In the genomic region with DNA sequence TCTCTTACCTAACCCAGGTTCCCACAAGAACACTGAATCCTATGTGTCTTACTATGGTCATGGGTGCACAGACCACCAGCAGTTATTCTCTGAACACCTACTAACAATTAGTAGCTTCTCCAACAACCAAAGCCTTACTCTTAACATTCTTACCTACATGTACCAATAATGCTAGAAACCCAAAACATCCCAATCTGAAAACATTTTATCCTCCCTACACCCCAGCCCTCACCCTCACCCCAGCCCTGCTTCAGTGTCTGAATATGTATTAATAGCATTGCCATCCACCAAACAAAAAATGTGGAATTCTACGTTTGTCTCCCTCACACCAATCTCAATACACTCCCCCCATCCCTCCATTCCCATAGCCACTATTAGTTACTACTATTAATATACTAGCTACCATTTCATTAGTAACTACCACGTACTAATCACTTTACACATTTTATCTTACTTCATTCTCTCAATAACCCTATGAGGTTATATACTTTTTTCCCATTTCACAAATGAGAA, we compare ENCODE assay signal across 11 cellular contexts. TPM values are rescaled to one million over a fixed set of nuclear protein-coding genes. Genes with fewer than 3 reads are reported as not detected.
DNase-seq lines count a peak whose midpoint lies in the region; ATAC-seq and TF ChIP-seq lines count a peak whose summit lies in the region.
"Had no signal": no experiment of that assay in that cellular context is flagged by ENCODE, and none has a peak within 500 bp of the region (broad histone marks: within the 10 kb centered on the region; RNA-seq: fewer than 3 reads in every experiment).

No MANE protein-coding gene starts in this region.

- peaks cover 4% of the 10 kb centered on the region for H3K27me3 Mint-ChIP-seq in activated naive CD4-positive, alpha-beta T cell treated with anti-CD3 and anti-CD28 coated beads, Interleukin-2, amount 10 ng/mL, durations not matched to agents 7 days and 5 days
- H3K27me3 Mint-ChIP-seq in activated CD8-positive, alpha-beta T cell treated with anti-CD3 and anti-CD28 coated beads for 36 hours: no peaks in the 10 kb centered on the region
- H3K27me3 Mint-ChIP-seq in stimulated activated naive CD8-positive, alpha-beta T cell treated with anti-CD3 and anti-CD28 coated beads, Interleukin-15, amount 100 ng/mL, for 72 hours: no peaks in the 10 kb centered on the region

- H3K4me3 ChIP-seq in iPS-15b (ENCODE audit: low read depth, low read length) (peak overlapping the region; percentile 88), gastroesophageal sphincter (no peak overlapping the region)

- no peaks in the 10 kb centered on the region for H3K9me3 Mint-ChIP-seq in activated naive CD4-positive, alpha-beta T cell treated with anti-CD3 and anti-CD28 coated beads, Interleukin-2, amount 10 ng/mL, durations not matched to agents 7 days and 5 days
- no peaks in the 10 kb centered on the region for H3K9me3 Mint-ChIP-seq in activated CD8-positive, alpha-beta T cell treated with anti-CD3 and anti-CD28 coated beads for 36 hours
- no peaks in the 10 kb centered on the region for H3K9me3 Mint-ChIP-seq in stimulated activated naive CD8-positive, alpha-beta T cell treated with anti-CD3 and anti-CD28 coated beads, Interleukin-15, amount 100 ng/mL, for 72 hours

- no peak overlapping the region for H3K27ac ChIP-seq in gastroesophageal sphincter

- H3K36me3 ChIP-seq in iPS-15b (ENCODE audit: control insufficient read depth, insufficient read depth, low read length) (no peaks in the 10 kb centered on the region), gastroesophageal sphincter (peaks cover 0 to 7% of the 10 kb centered on the region in 2 donors)

- no peak for TF ChIP-seq POLR2A in gastroesophageal sphincter (IDR thresholded peaks at IDR 0.05)

- no peak for TF ChIP-seq EP300 in gastroesophageal sphincter (IDR thresholded peaks at IDR 0.05)

- peaks cover 76% of the 10 kb centered on the region for H3K4me1 Mint-ChIP-seq in activated naive CD4-positive, alpha-beta T cell treated with anti-CD3 and anti-CD28 coated beads, Interleukin-2, amount 10 ng/mL, durations not matched to agents 7 days and 5 days
- peaks cover 60% of the 10 kb centered on the region for H3K4me1 Mint-ChIP-seq in activated CD8-positive, alpha-beta T cell treated with anti-CD3 and anti-CD28 coated beads for 36 hours (ENCODE audit: low read depth)
- peaks cover 71% of the 10 kb centered on the region for H3K4me1 Mint-ChIP-seq in stimulated activated naive CD8-positive, alpha-beta T cell treated with anti-CD3 and anti-CD28 coated beads, Interleukin-15, amount 100 ng/mL, for 72 hours

- no peak for ATAC-seq in activated CD8-positive, alpha-beta T cell treated with anti-CD3 and anti-CD28 coated beads for 36 hours
- no peak for ATAC-seq in stimulated activated naive CD8-positive, alpha-beta T cell treated with anti-CD3 and anti-CD28 coated beads, Interleukin-15, amount 100 ng/mL, for 72 hours
- ATAC-seq in gastroesophageal sphincter: no peak

- no peak for TF ChIP-seq CTCF in activated CD8-positive, alpha-beta T cell treated with anti-CD3 and anti-CD28 coated beads for 36 hours (IDR thresholded peaks at IDR 0.05)
- TF ChIP-seq CTCF in gastroesophageal sphincter (IDR thresholded peaks at IDR 0.05): no peak

- peaks cover 40% of the 10 kb centered on the region for H3K36me3 Mint-ChIP-seq in activated naive CD4-positive, alpha-beta T cell treated with anti-CD3 and anti-CD28 coated beads, Interleukin-2, amount 10 ng/mL, durations not matched to agents 7 days and 5 days
- peaks cover 39% of the 10 kb centered on the region for H3K36me3 Mint-ChIP-seq in activated CD8-positive, alpha-beta T cell treated with anti-CD3 and anti-CD28 coated beads for 36 hours (ENCODE audit: low read depth)

- intact Hi-C loops in activated CD8-positive, alpha-beta T cell treated with anti-CD3 and anti-CD28 coated beads for 36 hours (cut with micrococcal nuclease): no loop called here

- H3K9me3 ChIP-seq in iPS-15b (ENCODE audit: control insufficient read depth, insufficient read depth, low read length) (no peaks in the 10 kb centered on the region), gastroesophageal sphincter (no peaks in the 10 kb centered on the region)

- no peak for DNase-seq in activated naive CD4-positive, alpha-beta T cell treated with anti-CD3 and anti-CD28 coated beads, Interleukin-2, amount 10 ng/mL, durations not matched to agents 7 days and 5 days
- no peak for DNase-seq in activated naive CD4-positive, alpha-beta T cell treated with anti-CD3 and anti-CD28 coated beads, Interleukin-2, amount 50 U/mL, for 16 hours
- no peak for DNase-seq in activated CD8-positive, alpha-beta T cell treated with anti-CD3 and anti-CD28 coated beads for 36 hours
- DNase-seq in stimulated activated naive CD8-positive, alpha-beta T cell treated with anti-CD3 and anti-CD28 coated beads, Interleukin-15, amount 100 ng/mL, for 72 hours: no peak
- DNase-seq in NCI-H526 treated with DMSO at 0.1 percent for 48 hours (lab: John Stamatoyannopoulos, UW) (no peak), NCI-H1694 treated with DMSO at 0.1 percent for 48 hours (lab: John Stamatoyannopoulos, UW) (no peak)
- DNase-seq: activated gamma-delta T cell treated with Interleukin-2 at 50 U/mL for 16 hours; stimulated activated CD4-positive, alpha-beta T cell treated with anti-CD3 and anti-CD28 coated beads, Interleukin-4, amount 100 ng/mL, for 1 hour; SW 1271 had no signal

- H3K27ac Mint-ChIP-seq in activated naive CD4-positive, alpha-beta T cell treated with anti-CD3 and anti-CD28 coated beads, Interleukin-2, amount 10 ng/mL, durations not matched to agents 7 days and 5 days: no peak overlapping the region
- H3K27ac Mint-ChIP-seq in activated CD8-positive, alpha-beta T cell treated with anti-CD3 and anti-CD28 coated beads for 36 hours: peak overlapping the region; percentile 7
- H3K27ac Mint-ChIP-seq in stimulated activated naive CD8-positive, alpha-beta T cell treated with anti-CD3 and anti-CD28 coated beads, Interleukin-15, amount 100 ng/mL, for 72 hours: no peak overlapping the region

- no peak overlapping the region for H3K9ac ChIP-seq in iPS-15b (ENCODE audit: low read depth, low read length)

- POLR2A ChIA-PET in activated CD8-positive, alpha-beta T cell treated with anti-CD3 and anti-CD28 coated beads for 36 hours (lab: Charles Lee): interaction anchor here (1.2 kb wide), 1 partner anchor 41 kb away, joined by 3 read pairs; no protein-coding TSS in a partner anchor

- CTCF ChIA-PET in activated naive CD4-positive, alpha-beta T cell treated with anti-CD3 and anti-CD28 coated beads, Interleukin-2, amount 10 ng/mL, durations not matched to agents 7 days and 5 days (lab: Charles Lee): interaction anchor here (1.0 kb wide), 1 partner anchor 80 kb away, joined by 3 read pairs; no protein-coding TSS in a partner anchor
- CTCF ChIA-PET in activated CD8-positive, alpha-beta T cell treated with anti-CD3 and anti-CD28 coated beads for 36 hours (lab: Charles Lee): no interaction called here

- H3K4me1 ChIP-seq in iPS-15b (ENCODE audit: control insufficient read depth, insufficient read depth, low read length): peaks cover 2% of the 10 kb centered on the region
- peaks cover 5 to 70% (median 29%) of the 10 kb centered on the region in 3 donors for H3K4me1 ChIP-seq in gastroesophageal sphincter

- H3K27me3 ChIP-seq in iPS-15b (ENCODE audit: control insufficient read depth, insufficient read depth, low read length): peaks cover 3% of the 10 kb centered on the region
- H3K27me3 ChIP-seq in gastroesophageal sphincter: no peaks in the 10 kb centered on the region

- peak overlapping the region; percentile 88 for H3K4me3 Mint-ChIP-seq in activated naive CD4-positive, alpha-beta T cell treated with anti-CD3 and anti-CD28 coated beads, Interleukin-2, amount 10 ng/mL, durations not matched to agents 7 days and 5 days
- peak overlapping the region; percentile 82 for H3K4me3 Mint-ChIP-seq in activated CD8-positive, alpha-beta T cell treated with anti-CD3 and anti-CD28 coated beads for 36 hours
- peak overlapping the region; percentile 77 to 92 for H3K4me3 Mint-ChIP-seq in stimulated activated naive CD8-positive, alpha-beta T cell treated with anti-CD3 and anti-CD28 coated beads, Interleukin-15, amount 100 ng/mL, for 72 hours

- 36 to 57% methylated on average over 2 of the region's 2 CpGs for WGBS in gastroesophageal sphincter (ENCODE audit: low coverage in 1 of 2), 2 donors

RNA-seq across cellular contexts. Expression of gene TRIM33, which starts 2.6 kb away (rescaled TPM):
- total RNA-seq in activated CD8-positive, alpha-beta T cell treated with anti-CD3 and anti-CD28 coated beads for 36 hours: 10 to 100 TPM; 34.2 to 35.6 TPM
- total RNA-seq in gastroesophageal sphincter: 10 to 100 TPM; 26.7 to 49.0 (median 34.5) TPM
